Comparison of ENCODE assay signal across 12 cellular contexts in the genomic region with DNA sequence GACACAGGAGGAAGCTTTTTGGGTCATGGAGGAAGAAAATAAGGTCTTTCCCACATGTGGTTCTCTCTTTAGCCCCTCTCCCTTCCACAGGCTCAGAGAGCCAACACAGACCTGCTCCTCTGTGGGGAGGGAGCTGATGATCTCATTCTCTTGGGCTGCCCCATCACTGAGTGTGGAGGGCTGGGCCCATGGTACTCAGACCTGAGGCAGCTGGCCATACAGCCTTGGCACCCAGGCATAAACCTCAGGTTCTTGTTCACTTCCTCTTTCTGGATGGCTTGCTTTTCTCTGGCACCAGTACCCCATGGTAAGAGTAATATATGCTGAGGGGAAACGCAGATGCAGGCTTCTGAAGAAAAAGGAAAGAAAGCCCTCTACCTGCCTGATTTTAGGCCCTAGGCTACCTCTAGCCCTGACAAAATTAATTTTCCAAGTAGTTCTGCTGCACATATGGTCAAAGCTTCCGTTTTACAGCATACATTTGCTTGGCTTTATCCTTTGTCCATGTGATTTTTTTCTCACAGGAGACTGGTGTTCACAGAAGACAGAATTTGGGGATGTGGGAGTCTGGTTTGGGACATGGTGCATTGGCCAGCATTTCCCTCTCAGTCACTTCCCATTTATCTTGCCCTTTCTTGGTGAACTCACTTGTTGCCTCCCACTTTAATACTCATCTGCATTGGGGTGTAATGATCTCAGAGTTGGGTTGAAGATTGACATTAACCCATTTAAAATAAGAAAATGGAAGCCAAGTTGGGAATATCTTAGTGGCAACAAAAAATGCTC. TPM values are rescaled to one million over a fixed set of nuclear protein-coding genes. Genes with fewer than 3 reads are reported as not detected.
DNase-seq lines count a peak whose midpoint lies in the region; ATAC-seq and TF ChIP-seq lines count a peak whose summit lies in the region.
"Had no signal": no experiment of that assay in that cellular context is flagged by ENCODE, and none has a peak within 500 bp of the region (broad histone marks: within the 10 kb centered on the region; RNA-seq: fewer than 3 reads in every experiment).

No MANE protein-coding gene starts in this region.

- H2BK5ac ChIP-seq in mesenchymal stem cell (ENCODE audit: low read depth, low read length, poor library complexity, severe bottlenecking), result no peak overlapping the region

- H3K27me3 ChIP-seq in Loucy (ENCODE audit: insufficient read depth, low read length, poor library complexity, severe bottlenecking) (no peaks in the 10 kb centered on the region), mesenchymal stem cell (ENCODE audit: control insufficient read depth in 1 of 2, insufficient read depth in 1 of 2, low read length in 2 of 2) (no peaks in the 10 kb centered on the region), SJCRH30 (no peaks in the 10 kb centered on the region)
- H3K27me3 ChIP-seq: adrenal gland, heart right ventricle had no signal

- H3K14ac ChIP-seq in mesenchymal stem cell (ENCODE audit: low read length in 2 of 2), result no peak overlapping the region

- CTCF ChIA-PET in HEK293 (lab: Yijun Ruan, JAX), result interaction anchor here (0.5 kb wide), 1 partner anchor 1021 kb away, joined by 3 read pairs; no protein-coding TSS in a partner anchor

- no peak overlapping the region for H2BK15ac ChIP-seq in mesenchymal stem cell (ENCODE audit: low read depth, poor library complexity, severe bottlenecking)

- H3K4me3 ChIP-seq in HEK293 (ENCODE audit: low read depth, low read length) (no peak overlapping the region), Loucy (ENCODE audit: low read length, poor library complexity, severe bottlenecking) (no peak overlapping the region), mesenchymal stem cell (ENCODE audit: insufficient read depth in 1 of 2, low read depth in 1 of 2, low read length in 2 of 2) (no peak overlapping the region), SJCRH30 (no peak overlapping the region)
- H3K4me3 ChIP-seq: adrenal gland, heart right ventricle had no signal

- no peaks in the 10 kb centered on the region for H3K79me1 ChIP-seq in mesenchymal stem cell (replicated peaks; ENCODE audit: low read length, poor library complexity, severe bottlenecking)

- H4K20me1 ChIP-seq in Loucy (ENCODE audit: insufficient read depth, low read length, poor library complexity, severe bottlenecking), result no peaks in the 10 kb centered on the region

- TF ChIP-seq CTCF in HEK293 (tag by site-specific recombination; IDR thresholded peaks at IDR 0.05) (no peak), Loucy (conservative IDR thresholded peaks at IDR 0.05; ENCODE audit: low read length) (no peak)

- no peak overlapping the region for H2AK5ac ChIP-seq in mesenchymal stem cell (ENCODE audit: low read length, severe bottlenecking)

- no peak overlapping the region for H3K23ac ChIP-seq in mesenchymal stem cell (ENCODE audit: low read length in 2 of 2)

- no peaks in the 10 kb centered on the region for H3K79me2 ChIP-seq in Loucy (ENCODE audit: insufficient read depth, low read length)

- H2AFZ ChIP-seq in Loucy (ENCODE audit: low read length) (peak overlapping the region; percentile 85), mesenchymal stem cell (ENCODE audit: low read depth, low read length) (no peak overlapping the region)

- no peaks in the 10 kb centered on the region for H3K36me3 ChIP-seq in HEK293 (ENCODE audit: control insufficient read depth in 2 of 2, insufficient read depth in 1 of 2, low read length in 2 of 2)
- no peaks in the 10 kb centered on the region for H3K36me3 ChIP-seq in Loucy (ENCODE audit: insufficient read depth, low read length)
- H3K36me3 ChIP-seq in mesenchymal stem cell (ENCODE audit: control insufficient read depth in 1 of 2, insufficient read depth in 2 of 2, low read depth in 1 of 2, low read length in 2 of 2), result no peaks in the 10 kb centered on the region
- H3K36me3 ChIP-seq in SJCRH30, result no peaks in the 10 kb centered on the region
- H3K36me3 ChIP-seq: adrenal gland, heart right ventricle had no signal

- H2BK12ac ChIP-seq in mesenchymal stem cell (ENCODE audit: low read length in 2 of 2), result no peak overlapping the region

- ATAC-seq in GM18519 (IDR thresholded peaks at IDR 0.05; ENCODE audit: low FRiP score, unreplicated experiment), result peak; percentile 58
- ATAC-seq: Panc1 had no signal

- no peaks in the 10 kb centered on the region; the same call in 1 of the 2 replicates for H3F3A ChIP-seq in Loucy (ENCODE audit: low read depth)

- no peak overlapping the region for H3K18ac ChIP-seq in mesenchymal stem cell (ENCODE audit: low read depth in 1 of 2, low read length in 2 of 2)

- no peak overlapping the region for H2BK120ac ChIP-seq in mesenchymal stem cell (ENCODE audit: low read depth, low read length)

- H3K9me3 ChIP-seq in HEK293 (ENCODE audit: control insufficient read depth, insufficient read depth, low read depth, low read length), result no peaks in the 10 kb centered on the region
- H3K9me3 ChIP-seq in Loucy (ENCODE audit: insufficient read depth, low read depth, low read length), result no peaks in the 10 kb centered on the region
- H3K9me3 ChIP-seq in mesenchymal stem cell (ENCODE audit: control insufficient read depth, low read length), result no peaks in the 10 kb centered on the region
- no peaks in the 10 kb centered on the region for H3K9me3 ChIP-seq in SJCRH30 (replicated peaks)
- H3K9me3 ChIP-seq: adrenal gland had no signal

- H3K4me1 ChIP-seq in HEK293 (ENCODE audit: control insufficient read depth, insufficient read depth, low read length), result no peaks in the 10 kb centered on the region
- peaks cover 41% of the 10 kb centered on the region for H3K4me1 ChIP-seq in Loucy (ENCODE audit: insufficient read depth, low read length, poor library complexity, severe bottlenecking)
- H3K4me1 ChIP-seq in mesenchymal stem cell (ENCODE audit: control insufficient read depth, insufficient read depth, low read depth, low read length), result peaks cover 5% of the 10 kb centered on the region
- H3K4me1 ChIP-seq in SJCRH30, result no peaks in the 10 kb centered on the region
- H3K4me1 ChIP-seq: adrenal gland had no signal

- DNase-seq in kidney glomerular epithelial cell (lab: John Stamatoyannopoulos, UW) (peak; percentile 35), posterior cingulate gyrus (no peak), mesenchymal stem cell (no peak), SJCRH30 (no peak)
- DNase-seq in activated CD4-positive, alpha-beta T cell treated with anti-CD3 and anti-CD28 coated beads for 1 hour, result no peak
- DNase-seq: adrenal gland; heart right ventricle; stimulated activated CD4-positive, alpha-beta T cell treated with anti-CD3 and anti-CD28 coated beads, Interleukin-12 subunit alpha, Interleukin-12 subunit beta, amount 100 ng/mL, for 4 hours had no signal

- H4K91ac ChIP-seq in mesenchymal stem cell (ENCODE audit: low read length), result no peak overlapping the region

- no peak overlapping the region for H4K8ac ChIP-seq in mesenchymal stem cell (ENCODE audit: low read length)

- no peak overlapping the region for H3K27ac ChIP-seq in HEK293 (ENCODE audit: extremely low read depth, low read depth, low read length)
- no peak overlapping the region for H3K27ac ChIP-seq in mesenchymal stem cell (ENCODE audit: low read length, poor library complexity, severe bottlenecking)
- no peak overlapping the region for H3K27ac ChIP-seq in SJCRH30
- H3K27ac ChIP-seq: adrenal gland had no signal

- H3K9me2 ChIP-seq in Loucy (replicated peaks; ENCODE audit: low read depth, low read length), result no peaks in the 10 kb centered on the region

- 100% methylated on average over 2 of the region's 2 CpGs for WGBS in mesenchymal stem cell

- intact Hi-C loops in posterior cingulate gyrus (cut with DNase I), result no loop called here

- H3K9ac ChIP-seq in Loucy (ENCODE audit: low read depth, low read length, poor library complexity, severe bottlenecking) (peak overlapping the region; percentile 17), mesenchymal stem cell (ENCODE audit: low read length) (no peak overlapping the region)

- POLR2A ChIA-PET in HEK293 (lab: Yijun Ruan, JAX), result no interaction called here

- no peak overlapping the region for H3K4ac ChIP-seq in mesenchymal stem cell (ENCODE audit: low read depth in 1 of 2, low read length in 2 of 2)

- H3K4me2 ChIP-seq in Loucy (ENCODE audit: low read depth, low read length, poor library complexity, severe bottlenecking), result no peak overlapping the region
- H3K4me2 ChIP-seq in mesenchymal stem cell (ENCODE audit: low read length, poor library complexity, severe bottlenecking), result no peak overlapping the region

TF ChIP-seq in HEK293, 187 proteins besides CTCF, POLR2A, EP300 and RAD21:
- TF ChIP-seq ZNF23 (tag by site-specific recombination; IDR thresholded peaks at IDR 0.05; ENCODE audit: borderline replicate concordance) (no peak), ZNF549 (tag by site-specific recombination; IDR thresholded peaks at IDR 0.05) (peak; percentile 71; the same call in 1 of the 2 replicates)
TF ChIP-seq in HEK293: peak in this region for 1.

RNA-seq across cellular contexts. Expression of gene DHRS9, which starts 11.1 kb away (rescaled TPM):
- polyA plus RNA-seq in mesenchymal stem cell (2013, experiment 1 of 2), result not detected
- polyA plus RNA-seq in mesenchymal stem cell (2013, experiment 2 of 2), result not detected
- not detected in 2 replicates for total RNA-seq in SJCRH30 (2014; rRNA removed; shearing (Covaris generic))

RNA-seq across cellular contexts. Expression of gene ABCB11, which starts 49.3 kb away (rescaled TPM):
- polyA plus RNA-seq in mesenchymal stem cell (2013, experiment 1 of 2), result not detected
- polyA plus RNA-seq in mesenchymal stem cell (2013, experiment 2 of 2), result not detected
- not detected in 2 replicates for total RNA-seq in SJCRH30 (2014; rRNA removed; shearing (Covaris generic))
